ENCODE assay signal across 8 cellular contexts in the genomic region with DNA sequence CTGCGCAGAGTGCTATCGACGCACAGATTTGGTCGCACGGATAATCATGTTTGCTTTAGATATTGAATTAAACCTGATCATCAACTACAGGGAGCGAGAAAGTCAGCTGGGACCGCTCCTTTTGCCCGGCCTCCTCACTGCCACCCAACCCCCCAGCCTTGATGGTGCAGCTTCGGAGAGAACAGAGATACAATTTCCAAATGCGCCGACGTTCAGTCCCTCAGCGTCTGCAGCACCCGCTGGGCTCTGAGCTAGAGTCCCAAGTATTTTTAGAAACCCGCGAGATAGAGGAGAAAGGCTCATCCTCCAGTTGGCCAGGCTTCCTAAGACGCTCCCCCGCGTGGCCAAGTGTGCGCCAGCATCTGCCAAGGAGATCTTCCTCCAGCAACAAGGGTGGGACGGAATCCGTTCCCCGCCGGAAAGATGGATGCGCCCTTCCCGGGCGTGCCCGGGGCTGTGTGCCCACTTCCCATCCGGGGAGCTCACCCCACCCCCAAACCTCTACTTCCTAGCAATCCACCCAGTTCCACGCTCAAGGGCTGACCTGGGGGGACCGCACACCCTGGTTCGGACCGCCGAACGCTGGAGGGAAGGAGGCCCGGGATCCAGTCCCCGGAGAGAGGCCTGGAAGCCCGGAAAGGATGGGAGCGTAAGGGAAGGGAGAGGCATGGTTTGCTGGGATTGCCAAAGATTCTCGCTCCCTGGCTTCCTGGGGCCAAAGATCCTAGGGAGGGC. TPM values are rescaled to one million over a fixed set of nuclear protein-coding genes. Genes with fewer than 3 reads are reported as not detected.
DNase-seq lines count a peak whose midpoint lies in the region; ATAC-seq and TF ChIP-seq lines count a peak whose summit lies in the region.

No MANE protein-coding gene starts in this region.

- intact Hi-C loops in psoas muscle (cut with DNase I) = loop anchor here in 1 of 2 donors (5.0 kb wide), 1 partner anchor 647 kb away; no protein-coding TSS in a partner anchor

- ATAC-seq in psoas muscle (no peak), HG03521 (IDR thresholded peaks at IDR 0.05; ENCODE audit: unreplicated experiment) (no peak)

- peak; percentile 7 for TF ChIP-seq CTCF in epithelial cell of proximal tubule (conservative IDR thresholded peaks at IDR 0.05; ENCODE audit: low read depth, low read length)
- no peak for TF ChIP-seq CTCF in psoas muscle (IDR thresholded peaks at IDR 0.05)

- H3K27ac ChIP-seq in psoas muscle = no peak overlapping the region

- peaks cover 44% of the 10 kb centered on the region for H3K4me1 ChIP-seq in psoas muscle

- no peaks in the 10 kb centered on the region for H3K36me3 ChIP-seq in psoas muscle (ENCODE audit: insufficient read depth in 1 of 2, low read depth in 1 of 2)

- peak; percentile 50 for DNase-seq in Daoy (ENCODE audit: low read depth)
- peak; percentile 26 for DNase-seq in NCI-H226
- no peak for DNase-seq in epithelial cell of proximal tubule (ENCODE audit: low read depth)
- no peak for DNase-seq in psoas muscle
- no peak for DNase-seq in kidney glomerular epithelial cell (lab: John Stamatoyannopoulos, UW)
- DNase-seq in DMS53 (lab: John Stamatoyannopoulos, UW) = no peak
- no peak for DNase-seq in COLO829 (ENCODE audit: low spot score)

- H3K9me3 ChIP-seq in psoas muscle = no peaks in the 10 kb centered on the region

- H3K4me3 ChIP-seq in epithelial cell of proximal tubule (ENCODE audit: low read depth, low read length) (peak overlapping the region; percentile 37), psoas muscle (peak overlapping the region; percentile 54)

- WGBS in psoas muscle, 3 donors = 1 to 2% (median 1%) methylated on average over 40 of the region's 40 CpGs

- H3K27me3 ChIP-seq in psoas muscle (ENCODE audit: insufficient read depth in 3 of 3, low read length in 2 of 3) = peaks cover 4 to 100% (median 79%) of the 10 kb centered on the region in 3 donors

RNA-seq across cellular contexts. Expression of gene NKX2-2, which starts 4.1 kb away (rescaled TPM):
- 1.4 and 3.7 TPM in 2 replicates for total RNA-seq in Daoy (2014; rRNA removed; shearing (Covaris generic))
- total RNA-seq in epithelial cell of proximal tubule (not detected in 2 replicates), psoas muscle (not detected)
- not detected for polyA plus RNA-seq in psoas muscle

Comparison
In these comparisons a context has a peak if more than half of its experiments do, and no peak if none do; other contexts are left out.
1. DNase-seq: peak in Daoy (single experiment) and NCI-H226 (single experiment); none in epithelial cell of proximal tubule (single experiment), psoas muscle (0 of 2), kidney glomerular epithelial cell (single experiment), DMS53 (single experiment) and COLO829 (single experiment).